ENCODE assay signal across 13 cellular contexts in genomic region chr12:98422809-98423208, GRCh38.
DNase-seq lines count a peak whose midpoint lies in the region; ATAC-seq and TF ChIP-seq lines count a peak whose summit lies in the region.
"Had no signal": no experiment of that assay in that cellular context is flagged by ENCODE, and none has a peak within 500 bp of the region (broad histone marks: within the 10 kb centered on the region; RNA-seq: fewer than 3 reads in every experiment).

No MANE protein-coding gene starts in this region.

- H3K79me2 ChIP-seq in GM23338 (replicated peaks; ENCODE audit: insufficient read depth) = no peaks in the 10 kb centered on the region
- H3K79me2 ChIP-seq in MM.1S (ENCODE audit: low read length) = no peaks in the 10 kb centered on the region

- H3K27me3 ChIP-seq in GM23338 (ENCODE audit: insufficient read depth) (no peaks in the 10 kb centered on the region), MM.1S (replicated peaks; ENCODE audit: insufficient read depth, low read length) (no peaks in the 10 kb centered on the region)

- H3K9me2 ChIP-seq in GM23338 (ENCODE audit: insufficient read depth) (no peaks in the 10 kb centered on the region), MM.1S (replicated peaks; ENCODE audit: insufficient read depth, low read length) (no peaks in the 10 kb centered on the region)

- no peaks in the 10 kb centered on the region for H3K9me3 ChIP-seq in MM.1S (replicated peaks; ENCODE audit: insufficient read depth, low read length)

- H3K4me2 ChIP-seq in GM23338 = no peak overlapping the region
- H3K4me2 ChIP-seq in MM.1S (ENCODE audit: low read depth, low read length) = no peak overlapping the region

- no peaks in the 10 kb centered on the region for H3K9me3 Mint-ChIP-seq in GM23338
- no peaks in the 10 kb centered on the region for H3K9me3 Mint-ChIP-seq in stimulated activated memory B cell treated with anti-CD40 and anti-IgM and Interleukin-4, amounts not matched to agents 10 μg/mL and 1 μg/mL and 100 μg/mL, for 72 hours
- H3K9me3 Mint-ChIP-seq: activated T-cell treated with anti-CD3 and anti-CD28 coated beads, Interleukin-2, amount 50 U/mL, for 4 hours; CD8-positive, alpha-beta memory T cell had no signal

- no peak overlapping the region for H3K4me3 Mint-ChIP-seq in GM23338
- no peak overlapping the region for H3K4me3 Mint-ChIP-seq in stimulated activated memory B cell treated with anti-CD40 and anti-IgM and Interleukin-4, amounts not matched to agents 10 μg/mL and 1 μg/mL and 100 μg/mL, for 72 hours
- H3K4me3 Mint-ChIP-seq: activated T-cell treated with anti-CD3 and anti-CD28 coated beads, Interleukin-2, amount 50 U/mL, for 4 hours; CD8-positive, alpha-beta memory T cell had no signal

- no peak overlapping the region for H3K4me3 ChIP-seq in GM23338
- no peak overlapping the region for H3K4me3 ChIP-seq in MM.1S (ENCODE audit: low read length)

- H3K4me1 Mint-ChIP-seq in GM23338 = peaks cover 18% of the 10 kb centered on the region
- no peaks in the 10 kb centered on the region for H3K4me1 Mint-ChIP-seq in stimulated activated memory B cell treated with anti-CD40 and anti-IgM and Interleukin-4, amounts not matched to agents 10 μg/mL and 1 μg/mL and 100 μg/mL, for 72 hours

- TF ChIP-seq CTCF in GM23338 (conservative IDR thresholded peaks at IDR 0.05; ENCODE audit: low read depth in 2 of 2) (peak; percentile 67 to 88), VCaP (conservative IDR thresholded peaks at IDR 0.05) (peak; percentile 21), MM.1S (IDR thresholded peaks at IDR 0.05; ENCODE audit: low read length) (no peak)

- H2AFZ ChIP-seq in GM23338 (no peak overlapping the region), MM.1S (ENCODE audit: low read length) (no peak overlapping the region)

- H3K27ac ChIP-seq in GM23338 (ENCODE audit: low read depth) (no peak overlapping the region), VCaP (no peak overlapping the region), MM.1S (ENCODE audit: low read length) (no peak overlapping the region)

- H3K36me3 ChIP-seq in GM23338 (ENCODE audit: insufficient read depth) = no peaks in the 10 kb centered on the region
- no peaks in the 10 kb centered on the region for H3K36me3 ChIP-seq in MM.1S (replicated peaks; ENCODE audit: insufficient read depth, low read length)

- peaks cover 6% of the 10 kb centered on the region for H3K27me3 Mint-ChIP-seq in GM23338 (ENCODE audit: insufficient read depth, low read depth, poor library complexity)
- peaks cover 24% of the 10 kb centered on the region for H3K27me3 Mint-ChIP-seq in stimulated activated memory B cell treated with anti-CD40 and anti-IgM and Interleukin-4, amounts not matched to agents 10 μg/mL and 1 μg/mL and 100 μg/mL, for 72 hours
- H3K27me3 Mint-ChIP-seq: CD8-positive, alpha-beta memory T cell had no signal

- H3K4me1 ChIP-seq in GM23338 (ENCODE audit: insufficient read depth) (peaks cover 7% of the 10 kb centered on the region; the same call in 1 of the 2 replicates), MM.1S (ENCODE audit: low read length) (no peaks in the 10 kb centered on the region)

- peak; percentile 64 for ATAC-seq in GM23338
- ATAC-seq in stimulated activated memory B cell treated with anti-CD40 and anti-IgM and Interleukin-4, amounts not matched to agents 10 μg/mL and 1 μg/mL and 100 μg/mL, for 72 hours = no peak
- ATAC-seq in GM19397 (IDR thresholded peaks at IDR 0.05; ENCODE audit: unreplicated experiment) = no peak
- ATAC-seq: activated T-cell treated with anti-CD3 and anti-CD28 coated beads, Interleukin-2, amount 50 U/mL, for 4 hours; stimulated activated naive CD8-positive, alpha-beta T cell treated with anti-CD3 and anti-CD28 coated beads, Interleukin-15, Interleukin-2, amounts not matched to agents 100 U/mL and 50 U/mL, for 24 hours had no signal

- no peak overlapping the region for H3K27ac Mint-ChIP-seq in GM23338
- H3K27ac Mint-ChIP-seq in stimulated activated memory B cell treated with anti-CD40 and anti-IgM and Interleukin-4, amounts not matched to agents 10 μg/mL and 1 μg/mL and 100 μg/mL, for 72 hours = no peak overlapping the region
- H3K27ac Mint-ChIP-seq: CD8-positive, alpha-beta memory T cell had no signal

- DNase-seq in ACHN (peak; percentile 65), GM23338 (ENCODE audit: low spot score) (peak; percentile 83), kidney tubule cell (ENCODE audit: low spot score) (peak; percentile 38), MM.1S (no peak)
- no peak for DNase-seq in activated CD4-positive, alpha-beta T cell treated with anti-CD3 and anti-CD28 coated beads, Interleukin-2, amount 50 U/mL, for 48 hours
- DNase-seq: activated T-cell treated with anti-CD3 and anti-CD28 coated beads, Interleukin-2, amount 50 U/mL, for 4 hours; CD8-positive, alpha-beta memory T cell; MV-4-11; stimulated activated naive CD8-positive, alpha-beta T cell treated with anti-CD3 and anti-CD28 coated beads, Interleukin-15, Interleukin-2, amounts not matched to agents 100 U/mL and 50 U/mL, for 24 hours; T-helper 9 cell had no signal

- H3F3A ChIP-seq in GM23338 (replicated peaks; ENCODE audit: low read depth) (no peaks in the 10 kb centered on the region), MM.1S (ENCODE audit: insufficient read depth, low read length) (no peaks in the 10 kb centered on the region)

- H4K20me1 ChIP-seq in GM23338 (replicated peaks; ENCODE audit: insufficient read depth) (no peaks in the 10 kb centered on the region), MM.1S (ENCODE audit: insufficient read depth, low read length) (no peaks in the 10 kb centered on the region)

- in situ Hi-C loops in ACHN (cut with HindIII; ENCODE audit: low pct_ligation_motif_present, low pct_unique_long_range_greater_than_20kb, low sequenced_read_pairs) = no loop called here

- H3K36me3 Mint-ChIP-seq in GM23338 (ENCODE audit: low read depth) = no peaks in the 10 kb centered on the region
- H3K36me3 Mint-ChIP-seq in stimulated activated memory B cell treated with anti-CD40 and anti-IgM and Interleukin-4, amounts not matched to agents 10 μg/mL and 1 μg/mL and 100 μg/mL, for 72 hours = no peaks in the 10 kb centered on the region
- H3K36me3 Mint-ChIP-seq: CD8-positive, alpha-beta memory T cell had no signal

- no peak overlapping the region for H3K9ac ChIP-seq in MM.1S (ENCODE audit: low read length)

TF ChIP-seq in GM23338, 12 proteins besides CTCF, POLR2A, EP300 and RAD21 (continues in another document):
- TF ChIP-seq CREB1 (CRISPR knock-in tag; IDR thresholded peaks at IDR 0.05; ENCODE audit: low read depth) = no peak
- TF ChIP-seq NANOG (IDR thresholded peaks at IDR 0.05; ENCODE audit: borderline replicate concordance) = no peak
- TF ChIP-seq ETS1 (IDR thresholded peaks at IDR 0.05) = no peak
- no peak for TF ChIP-seq ZNF114 (CRISPR knock-in tag; IDR thresholded peaks at IDR 0.05)
- no peak for TF ChIP-seq POLR2AphosphoS5 (IDR thresholded peaks at IDR 0.05; ENCODE audit: low read depth)
- no peak for TF ChIP-seq JUNB (IDR thresholded peaks at IDR 0.05; ENCODE audit: unreplicated experiment)
- no peak for TF ChIP-seq EZH2 (IDR thresholded peaks at IDR 0.05; ENCODE audit: low read depth, unreplicated experiment)
- no peak for TF ChIP-seq REST (IDR thresholded peaks at IDR 0.05; ENCODE audit: unreplicated experiment)
- no peak for TF ChIP-seq ZNF331 (CRISPR knock-in tag; IDR thresholded peaks at IDR 0.05; ENCODE audit: low read depth)

Comparison
In these comparisons a context has a peak if more than half of its experiments do, and no peak if none do; other contexts are left out.
1. DNase-seq: peak in ACHN (single experiment), GM23338 (single experiment) and kidney tubule cell (single experiment); none in activated CD4-positive, alpha-beta T cell treated with anti-CD3 and anti-CD28 coated beads, Interleukin-2, amount 50 U/mL, for 48 hours (0 of 2) and MM.1S (single experiment).